In the genomic region with DNA sequence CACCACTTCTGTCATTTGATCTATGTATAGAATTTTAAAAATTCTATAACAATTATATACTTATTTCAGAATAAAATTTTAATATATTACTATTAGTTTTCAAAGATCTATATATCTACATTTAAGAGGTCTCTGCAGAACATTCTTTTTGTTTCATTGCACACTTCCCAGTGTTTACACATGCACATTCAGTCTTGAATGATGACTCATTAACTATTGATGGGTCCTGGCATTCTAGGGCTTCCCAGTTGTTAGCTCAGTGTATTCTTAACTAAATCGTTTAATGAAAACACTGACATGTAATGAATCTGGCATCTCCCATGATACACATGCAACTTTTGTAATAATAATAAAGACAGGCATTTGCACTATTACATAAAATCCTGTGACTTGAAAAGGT, we compare ENCODE assay signal across 20 cellular contexts.
DNase-seq lines count a peak whose midpoint lies in the region; ATAC-seq and TF ChIP-seq lines count a peak whose summit lies in the region.
"Had no signal": no experiment of that assay in that cellular context is flagged by ENCODE, and none has a peak within 500 bp of the region (broad histone marks: within the 10 kb centered on the region; RNA-seq: fewer than 3 reads in every experiment).

No MANE protein-coding gene starts in this region.

- no peaks in the 10 kb centered on the region for H3K36me3 Mint-ChIP-seq in MCF 10A (ENCODE audit: insufficient read depth, unreplicated experiment)

- DNase-seq in MCF 10A (ENCODE audit: unreplicated experiment): peak; percentile 36
- DNase-seq in breast epithelium (ENCODE audit: low spot score in 2 of 2): no peak
- peak; percentile 16 for DNase-seq in amniotic epithelial cell (ENCODE audit: low read depth)
- peak; percentile 20 for DNase-seq in fibroblast of the aortic adventitia (ENCODE audit: low read depth)
- DNase-seq in smooth muscle cell of the brain vasculature (ENCODE audit: low read depth, low spot score): peak; percentile 9
- DNase-seq in 8988T: no peak
- DNase-seq: activated CD4-positive, alpha-beta T cell treated with anti-CD3 and anti-CD28 coated beads, Interleukin-2, amount 10 ng/mL, durations not matched to agents 24 days and 14 days; activated naive CD8-positive, alpha-beta T cell treated with anti-CD3 and anti-CD28 coated beads for 36 hours; activated T-cell treated with anti-CD3 and anti-CD28 coated beads, Interleukin-2, amount 50 U/mL, for 1 hour; DMS153; MG63; NCI-H1930; NCI-H774; nucleus accumbens; Right ventricle myocardium superior; T-helper 9 cell had no signal

- no peaks in the 10 kb centered on the region for H3K4me1 ChIP-seq in breast epithelium

- no peaks in the 10 kb centered on the region for H3K36me3 ChIP-seq in breast epithelium
- H3K36me3 ChIP-seq: MG63 had no signal

- no peaks in the 10 kb centered on the region for H3K27me3 Mint-ChIP-seq in MCF 10A (ENCODE audit: insufficient read depth, unreplicated experiment)
- H3K27me3 Mint-ChIP-seq: activated CD4-positive, alpha-beta T cell treated with anti-CD3 and anti-CD28 coated beads, Interleukin-2, amount 10 ng/mL, durations not matched to agents 24 days and 14 days; activated naive CD8-positive, alpha-beta T cell treated with anti-CD3 and anti-CD28 coated beads for 36 hours had no signal

- no TSS peak for BruUV-seq in MCF 10A (replicated peaks; lab: Mats Ljungman, UMichigan)

- H3K4me3 ChIP-seq in breast epithelium (no peak overlapping the region), fibroblast of the aortic adventitia (ENCODE audit: low read depth, low read length) (no peak overlapping the region)
- H3K4me3 ChIP-seq: MG63, smooth muscle cell had no signal

- POLR2A ChIA-PET in MCF 10A (lab: Yijun Ruan, JAX): no interaction called here

- intact Hi-C loops in MCF 10A (cut with micrococcal nuclease) (no loop called here), breast epithelium (cut with DNase I; ENCODE audit: low total_unique reads) (no loop called here)

- ATAC-seq in HG02678 (IDR thresholded peaks at IDR 0.05; ENCODE audit: unreplicated experiment): no peak
- ATAC-seq in HG02642 (IDR thresholded peaks at IDR 0.05; ENCODE audit: poor library complexity, unreplicated experiment): no peak

- no peak overlapping the region for H3K27ac ChIP-seq in breast epithelium

- CTCF ChIA-PET in MCF 10A (lab: Yijun Ruan, JAX): interaction anchor here (0.5 kb wide), 1 partner anchor 26 kb away, joined by 3 read pairs; no protein-coding TSS in a partner anchor

- TF ChIP-seq POLR2A in breast epithelium (IDR thresholded peaks at IDR 0.05): no peak

- H3K27ac Mint-ChIP-seq in MCF 10A (ENCODE audit: low read depth, unreplicated experiment): no peak overlapping the region
- H3K27ac Mint-ChIP-seq: activated CD4-positive, alpha-beta T cell treated with anti-CD3 and anti-CD28 coated beads, Interleukin-2, amount 10 ng/mL, durations not matched to agents 24 days and 14 days; activated naive CD8-positive, alpha-beta T cell treated with anti-CD3 and anti-CD28 coated beads for 36 hours; mesothelial cell of epicardium had no signal

- no peak for TF ChIP-seq CTCF in MCF 10A (IDR thresholded peaks at IDR 0.05; ENCODE audit: unreplicated experiment)
- TF ChIP-seq CTCF in breast epithelium (IDR thresholded peaks at IDR 0.05): no peak
- TF ChIP-seq CTCF in fibroblast of the aortic adventitia (IDR thresholded peaks at IDR 0.05; ENCODE audit: insufficient read depth, low read length): no peak

- H3K4me1 Mint-ChIP-seq in MCF 10A (ENCODE audit: insufficient read depth, unreplicated experiment): no peaks in the 10 kb centered on the region
- H3K4me1 Mint-ChIP-seq: activated CD4-positive, alpha-beta T cell treated with anti-CD3 and anti-CD28 coated beads, Interleukin-2, amount 10 ng/mL, durations not matched to agents 24 days and 14 days had no signal

- no peaks in the 10 kb centered on the region for H3K9me3 Mint-ChIP-seq in MCF 10A (ENCODE audit: unreplicated experiment)
- H3K9me3 Mint-ChIP-seq: activated CD4-positive, alpha-beta T cell treated with anti-CD3 and anti-CD28 coated beads, Interleukin-2, amount 10 ng/mL, durations not matched to agents 24 days and 14 days; activated naive CD8-positive, alpha-beta T cell treated with anti-CD3 and anti-CD28 coated beads for 36 hours; mesothelial cell of epicardium had no signal

- H3K27me3 ChIP-seq in breast epithelium: no peaks in the 10 kb centered on the region
- H3K27me3 ChIP-seq: MG63 had no signal

- H3K4me3 Mint-ChIP-seq in MCF 10A (ENCODE audit: unreplicated experiment): no peak overlapping the region
- H3K4me3 Mint-ChIP-seq: activated CD4-positive, alpha-beta T cell treated with anti-CD3 and anti-CD28 coated beads, Interleukin-2, amount 10 ng/mL, durations not matched to agents 24 days and 14 days; activated naive CD8-positive, alpha-beta T cell treated with anti-CD3 and anti-CD28 coated beads for 36 hours; mesothelial cell of epicardium had no signal

- no peaks in the 10 kb centered on the region for H3K9me3 ChIP-seq in breast epithelium
- H3K9me3 ChIP-seq: MG63 had no signal

Comparison
In these comparisons a context has a peak if more than half of its experiments do, and no peak if none do; other contexts are left out.
1. DNase-seq: peak in MCF 10A (single experiment), amniotic epithelial cell (single experiment), fibroblast of the aortic adventitia (single experiment) and smooth muscle cell of the brain vasculature (single experiment); none in breast epithelium (0 of 2) and 8988T (single experiment).